Comparison of ENCODE assay signal across 27 cellular contexts in genomic region chr15:58148633-58149032, GRCh38. TPM values are rescaled to one million over a fixed set of nuclear protein-coding genes. Genes with fewer than 3 reads are reported as not detected.
"Had no signal": no experiment of that assay in that cellular context is flagged by ENCODE, and none has a peak within 500 bp of the region (broad histone marks: within the 10 kb centered on the region; RNA-seq: fewer than 3 reads in every experiment).

No MANE protein-coding gene starts in this region.

- H3K4me2 ChIP-seq: SK-N-SH had no signal

- H3K27me3 ChIP-seq: ascending aorta, body of pancreas, Peyer's patch, SJCRH30 had no signal

- H3K27ac Mint-ChIP-seq: activated CD8-positive, alpha-beta memory T cell treated with anti-CD3 and anti-CD28 coated beads, Interleukin-2, amount 10 ng/mL, durations not matched to agents 7 days and 5 days; activated naive CD4-positive, alpha-beta T cell treated with anti-CD3 and anti-CD28 coated beads, Interleukin-2, amount 50 U/mL, for 24 hours; activated T-cell treated with anti-CD3 and anti-CD28 coated beads, Interleukin-2, amount 50 U/mL, for 24 hours; activated T-helper 1 cell treated with anti-CD3 and anti-CD28 coated beads, Interleukin-12 subunit alpha, Interleukin-12 subunit beta, Interleukin-2, Interleukin-4 antibody, amounts not matched to agents 30 ng/mL and 10 ng/mL and 1 ng/mL, durations not matched to agents 14 hours and 24 hours and 36 hours had no signal

- DNase-seq: activated CD4-positive, alpha-beta T cell treated with anti-CD3 and anti-CD28 coated beads for 4 hours; activated CD4-positive, alpha-beta T cell treated with anti-CD3 and anti-CD28 coated beads, Interleukin-2, amount 50 U/mL, for 48 hours; activated CD8-positive, alpha-beta memory T cell treated with anti-CD3 and anti-CD28 coated beads, Interleukin-2, amount 10 ng/mL, durations not matched to agents 7 days and 5 days; activated effector memory CD4-positive, alpha-beta T cell treated with Interleukin-2 at 50 U/mL for 16 hours; activated naive CD4-positive, alpha-beta T cell; activated T-cell treated with anti-CD3 and anti-CD28 coated beads, Interleukin-2, amount 50 U/mL, for 24 hours; MM.1S; NCI-H1092; NCI-H1417; NCI-H1930; NCI-H2171 treated with DMSO at 0.1 percent for 48 hours; NCI-H345; NCI-H510A; NCI-H69; Peyer's patch; Right ventricle myocardium superior; SJCRH30; SK-N-SH; T-helper 1 cell had no signal

- H3K9ac ChIP-seq: SK-N-SH had no signal

- H3K4me3 Mint-ChIP-seq: activated CD8-positive, alpha-beta memory T cell treated with anti-CD3 and anti-CD28 coated beads, Interleukin-2, amount 10 ng/mL, durations not matched to agents 7 days and 5 days; activated naive CD4-positive, alpha-beta T cell treated with anti-CD3 and anti-CD28 coated beads, Interleukin-2, amount 50 U/mL, for 24 hours; activated T-cell treated with anti-CD3 and anti-CD28 coated beads, Interleukin-2, amount 50 U/mL, for 24 hours; activated T-helper 1 cell treated with anti-CD3 and anti-CD28 coated beads, Interleukin-12 subunit alpha, Interleukin-12 subunit beta, Interleukin-2, Interleukin-4 antibody, amounts not matched to agents 30 ng/mL and 10 ng/mL and 1 ng/mL, durations not matched to agents 14 hours and 24 hours and 36 hours had no signal

- ATAC-seq: activated CD4-positive, CD25-positive, alpha-beta regulatory T cell treated with anti-CD3 and anti-CD28 coated beads, Interleukin-2, amount 50 U/mL, for 24 hours; activated CD8-positive, alpha-beta memory T cell treated with anti-CD3 and anti-CD28 coated beads, Interleukin-2, amount 10 ng/mL, durations not matched to agents 7 days and 5 days; body of pancreas had no signal

- H3K36me3 ChIP-seq: ascending aorta, Peyer's patch, SJCRH30 had no signal

- H3K27ac ChIP-seq: ascending aorta, body of pancreas, Peyer's patch, RWPE1, SJCRH30 had no signal

- H3K4me1 ChIP-seq: body of pancreas, Peyer's patch had no signal

- H3K4me3 ChIP-seq: ascending aorta, body of pancreas, Peyer's patch, SJCRH30 had no signal

- H3K4me1 Mint-ChIP-seq: activated CD8-positive, alpha-beta memory T cell treated with anti-CD3 and anti-CD28 coated beads, Interleukin-2, amount 10 ng/mL, durations not matched to agents 7 days and 5 days; activated naive CD4-positive, alpha-beta T cell treated with anti-CD3 and anti-CD28 coated beads, Interleukin-2, amount 50 U/mL, for 24 hours had no signal

- H3K36me3 Mint-ChIP-seq: activated CD8-positive, alpha-beta memory T cell treated with anti-CD3 and anti-CD28 coated beads, Interleukin-2, amount 10 ng/mL, durations not matched to agents 7 days and 5 days; activated naive CD4-positive, alpha-beta T cell treated with anti-CD3 and anti-CD28 coated beads, Interleukin-2, amount 50 U/mL, for 24 hours had no signal

- H3K9me3 ChIP-seq: ascending aorta, body of pancreas, Peyer's patch, SJCRH30, SK-N-SH had no signal

- FAIRE-seq: bronchial epithelial cell had no signal

- H3K9me3 Mint-ChIP-seq: activated naive CD4-positive, alpha-beta T cell treated with anti-CD3 and anti-CD28 coated beads, Interleukin-2, amount 50 U/mL, for 24 hours; activated T-cell treated with anti-CD3 and anti-CD28 coated beads, Interleukin-2, amount 50 U/mL, for 24 hours; activated T-helper 1 cell treated with anti-CD3 and anti-CD28 coated beads, Interleukin-12 subunit alpha, Interleukin-12 subunit beta, Interleukin-2, Interleukin-4 antibody, amounts not matched to agents 30 ng/mL and 10 ng/mL and 1 ng/mL, durations not matched to agents 14 hours and 24 hours and 36 hours had no signal

RNA-seq across cellular contexts. Expression of gene AQP9, which starts 10.5 kb away (rescaled TPM):
- total RNA-seq: activated CD8-positive, alpha-beta memory T cell treated with anti-CD3 and anti-CD28 coated beads, Interleukin-2, amount 10 ng/mL, durations not matched to agents 7 days and 5 days; activated T-helper 1 cell treated with anti-CD3 and anti-CD28 coated beads, Interleukin-12 subunit alpha, Interleukin-12 subunit beta, Interleukin-2, Interleukin-4 antibody, amounts not matched to agents 30 ng/mL and 10 ng/mL and 1 ng/mL, durations not matched to agents 14 hours and 24 hours and 36 hours; bronchial epithelial cell; T-helper 2 cell treated with Interferon-gamma antibody and Interleukin-4, amounts not matched to agents 100 ng/mL and 5 ng/mL, for 36 hours had no signal
- polyA plus RNA-seq: SK-N-SH had no signal
